24 cellular contexts compared by ENCODE assay signal in genomic region chr5:43875741-43876140, GRCh38.
"Had no signal": no experiment of that assay in that cellular context is flagged by ENCODE, and none has a peak within 500 bp of the region (broad histone marks: within the 10 kb centered on the region; RNA-seq: fewer than 3 reads in every experiment).

No MANE protein-coding gene starts in this region.

- H3K9me3 Mint-ChIP-seq: dendritic cell treated with granulocyte-macrophage colony-stimulating factor and Interleukin-4, amounts not matched to agents 40 ng/mL and 50 ng/mL, for 4 days; endodermal cell; naive thymus-derived CD4-positive, alpha-beta T cell had no signal

- H3K4me1 ChIP-seq: colonic mucosa, esophagus squamous epithelium, gastrocnemius medialis, left lung, lower lobe of right lung had no signal

- H3K9me3 ChIP-seq: colonic mucosa, esophagus squamous epithelium, gastrocnemius medialis, heart right ventricle, left lung, lower lobe of right lung had no signal

- H3K36me3 ChIP-seq: colonic mucosa, esophagus squamous epithelium, gastrocnemius medialis, heart right ventricle, left lung, lower lobe of right lung had no signal

- H3K27ac ChIP-seq: colonic mucosa, epithelial cell of prostate, esophagus squamous epithelium, gastrocnemius medialis, heart right ventricle, left lung, lower lobe of right lung had no signal

- DNase-seq: colonic mucosa; cortex of kidney; effector CD8-positive, alpha-beta T cell; effector memory CD8-positive, alpha-beta T cell; endodermal cell; erythroblast; esophagus squamous epithelium; foreskin melanocyte; gastrocnemius medialis; glutamatergic neuron; head of caudate nucleus; heart right ventricle; hypothalamus; immature natural killer cell; left cardiac atrium; left lung; left ventricle myocardium superior; lower lobe of right lung; mesenchymal stem cell; midbrain; naive thymus-derived CD4-positive, alpha-beta T cell had no signal

- ATAC-seq: effector memory CD8-positive, alpha-beta T cell; esophagus mucosa; gastrocnemius medialis; heart right ventricle; left cardiac atrium; left ventricle myocardium superior; lower lobe of right lung; naive thymus-derived CD4-positive, alpha-beta T cell had no signal

- H3K27ac Mint-ChIP-seq: dendritic cell treated with granulocyte-macrophage colony-stimulating factor and Interleukin-4, amounts not matched to agents 40 ng/mL and 50 ng/mL, for 4 days; effector memory CD8-positive, alpha-beta T cell; endodermal cell; immature natural killer cell; naive thymus-derived CD4-positive, alpha-beta T cell had no signal

- H3K27me3 ChIP-seq: colonic mucosa, esophagus squamous epithelium, gastrocnemius medialis, heart right ventricle, left lung had no signal

- H3K4me3 ChIP-seq: colonic mucosa, esophagus squamous epithelium, gastrocnemius medialis, heart right ventricle, left lung, lower lobe of right lung had no signal

- H3K36me3 Mint-ChIP-seq: immature natural killer cell; naive thymus-derived CD4-positive, alpha-beta T cell had no signal
